8 cellular contexts compared by ENCODE assay signal in genomic region chr14:20613094-20614037, GRCh38. TPM values are rescaled to one million over a fixed set of nuclear protein-coding genes. Genes with fewer than 3 reads are reported as not detected.
A peak's percentile ranks its signal among the peaks of the same experiment; 100 is the strongest.
DNase-seq lines count a peak whose midpoint lies in the region; ATAC-seq and TF ChIP-seq lines count a peak whose summit lies in the region.

No MANE protein-coding gene starts in this region.

- no peaks in the 10 kb centered on the region for H3K9me3 ChIP-seq in left ventricle myocardium inferior (replicated peaks)

- peaks cover 3% of the 10 kb centered on the region for H3K4me1 Mint-ChIP-seq in progenitor cell of endocrine pancreas (ENCODE audit: low read depth)

- under 1% methylated on average over 34 of the region's 34 CpGs for WGBS in urinary bladder

- intact Hi-C loops in left ventricle myocardium inferior (cut with micrococcal nuclease), result loop anchor here (5.0 to 10.0 kb wide), 3 partner anchors 69 to 286 kb away; partner anchors contain the start of gene RNASE4

- H3K9me3 Mint-ChIP-seq in progenitor cell of endocrine pancreas (ENCODE audit: low read depth), result no peaks in the 10 kb centered on the region

- peaks cover 42% of the 10 kb centered on the region for H3K4me1 ChIP-seq in left ventricle myocardium inferior
- no peaks in the 10 kb centered on the region for H3K4me1 ChIP-seq in urinary bladder (ENCODE audit: insufficient read depth)

- peak overlapping the region; percentile 69 for H3K4me3 ChIP-seq in left ventricle myocardium inferior
- H3K4me3 ChIP-seq in urinary bladder (ENCODE audit: low read depth, low read length), result peak overlapping the region; percentile 33

- H3K27me3 Mint-ChIP-seq in progenitor cell of endocrine pancreas, result no peaks in the 10 kb centered on the region

- H3K4me3 Mint-ChIP-seq in progenitor cell of endocrine pancreas (ENCODE audit: low read depth), result no peak overlapping the region

- TF ChIP-seq CTCF in GM12872 (IDR thresholded peaks at IDR 0.05; ENCODE audit: insufficient read depth, low read depth, low read length) (peak; percentile 58), left ventricle myocardium inferior (IDR thresholded peaks at IDR 0.05; ENCODE audit: borderline replicate concordance) (peak; percentile 76), progenitor cell of endocrine pancreas (IDR thresholded peaks at IDR 0.05; ENCODE audit: unreplicated experiment) (peak; percentile 78)

- no peaks in the 10 kb centered on the region for H3K36me3 Mint-ChIP-seq in progenitor cell of endocrine pancreas (ENCODE audit: insufficient read depth)

- DNase-seq in NCI-H1417 (lab: John Stamatoyannopoulos, UW) (peak; percentile 90 to 97 (median 96)), SW 1271 (lab: John Stamatoyannopoulos, UW) (peak; percentile 99), amniotic epithelial cell (ENCODE audit: low read depth) (peak; percentile 97), left ventricle myocardium inferior (peak; percentile 67), progenitor cell of endocrine pancreas (ENCODE audit: low spot score, unreplicated experiment) (peak; percentile 60)

- H3K27ac ChIP-seq in left ventricle myocardium inferior (replicated peaks), result peak overlapping the region; percentile 78
- H3K27ac ChIP-seq in urinary bladder (ENCODE audit: low read depth), result peak overlapping the region; percentile 55

- peak; percentile 59 for ATAC-seq in HG02763 (IDR thresholded peaks at IDR 0.05; ENCODE audit: unreplicated experiment)

- H3K27me3 ChIP-seq in left ventricle myocardium inferior (ENCODE audit: low read depth), result no peaks in the 10 kb centered on the region

- no peak overlapping the region for H3K27ac Mint-ChIP-seq in progenitor cell of endocrine pancreas

- no peaks in the 10 kb centered on the region for H3K36me3 ChIP-seq in left ventricle myocardium inferior
- no peaks in the 10 kb centered on the region for H3K36me3 ChIP-seq in urinary bladder (ENCODE audit: insufficient read depth)

RNA-seq across cellular contexts. Expression of gene RNASE12, which starts 22.2 kb away (rescaled TPM):
- total RNA-seq in left ventricle myocardium inferior, result not detected
- total RNA-seq in progenitor cell of endocrine pancreas, result not detected in 2 replicates
- total RNA-seq in urinary bladder, result not detected
- polyA plus RNA-seq in urinary bladder, result not detected

RNA-seq across cellular contexts. Expression of gene RNASE11, which starts 25.6 kb away (rescaled TPM):
- total RNA-seq in left ventricle myocardium inferior (not detected), progenitor cell of endocrine pancreas (not detected in 2 replicates), urinary bladder (not detected)
- polyA plus RNA-seq in urinary bladder, result not detected

RNA-seq across cellular contexts. Expression of gene OR6S1, which starts 28.1 kb away (rescaled TPM):
- total RNA-seq in left ventricle myocardium inferior, result not detected
- not detected in 2 replicates for total RNA-seq in progenitor cell of endocrine pancreas
- not detected for total RNA-seq in urinary bladder
- polyA plus RNA-seq in urinary bladder, result not detected

RNA-seq across cellular contexts. Expression of gene RNASE9, which starts 52.5 kb away (rescaled TPM):
- total RNA-seq in left ventricle myocardium inferior, result not detected
- total RNA-seq in progenitor cell of endocrine pancreas, result not detected in 2 replicates
- not detected for total RNA-seq in urinary bladder
- polyA plus RNA-seq in urinary bladder, result not detected

Comparison
In these comparisons a context has a peak if more than half of its experiments do, and no peak if none do; other contexts are left out.
1. Peak in every context shown above with its lines: DNase-seq, ATAC-seq, H3K4me3 ChIP-seq and H3K27ac ChIP-seq.